ENCODE assay signal across 19 cellular contexts in the genomic region with DNA sequence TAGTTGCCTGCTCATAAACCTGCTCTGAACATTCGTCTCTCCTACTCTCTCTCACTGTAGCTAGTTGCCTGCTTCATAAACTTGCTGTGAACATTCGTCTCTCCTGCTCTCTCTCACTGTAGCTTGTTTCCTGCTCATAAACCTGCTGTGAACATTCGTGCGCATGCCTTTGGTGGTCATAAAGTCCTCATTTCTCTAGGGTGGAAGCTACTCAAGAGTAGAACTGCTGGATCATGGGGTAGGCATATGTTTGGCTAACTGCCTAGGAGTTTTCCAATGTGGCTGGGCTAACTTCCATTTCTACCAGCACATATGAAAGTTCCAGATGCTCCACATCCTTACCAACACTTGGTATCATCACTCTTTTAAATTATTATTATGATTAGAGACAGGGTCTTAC.
"Had no signal": no experiment of that assay in that cellular context is flagged by ENCODE, and none has a peak within 500 bp of the region (broad histone marks: within the 10 kb centered on the region; RNA-seq: fewer than 3 reads in every experiment).

No MANE protein-coding gene starts in this region.

- H3K4me3 ChIP-seq: coronary artery, gastroesophageal sphincter, heart right ventricle, mucosa of descending colon, ovary, thoracic aorta had no signal

- DNase-seq: activated CD4-positive, alpha-beta T cell treated with anti-CD3 and anti-CD28 coated beads, Interleukin-2, amount 10 ng/mL, durations not matched to agents 24 days and 14 days; activated CD8-positive, alpha-beta T cell treated with anti-CD3 and anti-CD28 coated beads for 36 hours; activated naive CD4-positive, alpha-beta T cell treated with anti-CD3 and anti-CD28 coated beads for 36 hours; activated T-cell treated with anti-CD3 and anti-CD28 coated beads, Interleukin-2, amount 50 U/mL, for 24 hours; aorta; brain microvascular endothelial cell; erythroblast; heart right ventricle; immature natural killer cell; kidney glomerular epithelial cell; mesenchymal stem cell; mucosa of descending colon; naive B cell; ovary; stimulated activated naive B cell treated with anti-CD40 and anti-IgM and Interleukin-4, amounts not matched to agents 10 μg/mL and 1 μg/mL and 100 μg/mL, for 72 hours had no signal

- H3K9me3 ChIP-seq: gastroesophageal sphincter, heart right ventricle, mucosa of descending colon, ovary, thoracic aorta had no signal

- ATAC-seq: activated CD8-positive, alpha-beta T cell treated with anti-CD3 and anti-CD28 coated beads for 36 hours; gastroesophageal sphincter; mucosa of descending colon; sciatic nerve; stimulated activated naive B cell treated with anti-CD40 and anti-IgM and Interleukin-4, amounts not matched to agents 10 μg/mL and 1 μg/mL and 100 μg/mL, for 72 hours had no signal

- H3K27ac ChIP-seq: brain microvascular endothelial cell, coronary artery, gastroesophageal sphincter, heart right ventricle, ovary, thoracic aorta had no signal

- H3K27me3 ChIP-seq: brain microvascular endothelial cell, gastroesophageal sphincter, heart right ventricle, ovary had no signal

- H3K36me3 ChIP-seq: ovary had no signal

- H3K4me1 ChIP-seq: gastroesophageal sphincter had no signal
